11 cellular contexts compared by ENCODE assay signal in the genomic region with DNA sequence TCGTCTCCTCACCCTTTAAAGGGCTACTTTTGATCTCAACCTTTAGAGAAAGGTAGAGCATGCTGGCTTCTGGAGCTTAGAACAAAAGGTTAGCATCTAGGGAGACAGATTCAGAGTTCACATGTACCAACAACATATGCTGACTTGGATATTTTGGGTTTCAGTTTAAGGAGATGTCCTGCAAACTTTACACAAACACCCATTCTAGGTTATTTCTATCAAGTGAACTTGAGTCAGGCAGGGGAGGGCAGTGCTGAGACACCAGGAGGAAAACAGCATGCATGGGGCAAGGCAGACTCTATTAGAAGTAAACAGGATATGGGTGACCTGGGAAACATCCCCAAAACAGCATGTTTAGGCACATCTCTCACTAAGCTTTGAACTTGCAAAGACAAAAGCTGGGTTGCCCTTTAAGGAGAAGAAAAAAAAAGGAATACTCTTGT. TPM values are rescaled to one million over a fixed set of nuclear protein-coding genes. Genes with fewer than 3 reads are reported as not detected.
DNase-seq lines count a peak whose midpoint lies in the region; ATAC-seq and TF ChIP-seq lines count a peak whose summit lies in the region.
"Had no signal": no experiment of that assay in that cellular context is flagged by ENCODE, and none has a peak within 500 bp of the region (broad histone marks: within the 10 kb centered on the region; RNA-seq: fewer than 3 reads in every experiment).

No MANE protein-coding gene starts in this region.

- peaks cover 32% of the 10 kb centered on the region for H3K4me1 Mint-ChIP-seq in GM23338
- H3K4me1 Mint-ChIP-seq in T-helper 2 cell treated with Interferon-gamma antibody and Interleukin-4, amounts not matched to agents 5 μg/mL and 100 μg/mL, for 36 hours (ENCODE audit: low read depth) = peaks cover 34% of the 10 kb centered on the region
- peaks cover 50% of the 10 kb centered on the region for H3K4me1 Mint-ChIP-seq in osteocyte (ENCODE audit: unreplicated experiment)
- H3K4me1 Mint-ChIP-seq in CD14-positive monocyte = peaks cover 12% of the 10 kb centered on the region

- H3K4me3 ChIP-seq in GM23338 (no peak overlapping the region), fibroblast of villous mesenchyme (ENCODE audit: low read depth, low read length) (no peak overlapping the region)

- intact Hi-C loops in CD14-positive monocyte (cut with micrococcal nuclease) = no loop called here

- peaks cover 29% of the 10 kb centered on the region for H3K4me1 ChIP-seq in GM23338 (ENCODE audit: insufficient read depth)

- no peaks in the 10 kb centered on the region for H3F3A ChIP-seq in GM23338 (replicated peaks; ENCODE audit: low read depth)

- H3K79me2 ChIP-seq in GM23338 (replicated peaks; ENCODE audit: insufficient read depth) = no peaks in the 10 kb centered on the region

- H3K36me3 ChIP-seq in GM23338 (ENCODE audit: insufficient read depth) = no peaks in the 10 kb centered on the region

- H2AFZ ChIP-seq in GM23338 = no peak overlapping the region; the same call in 1 of the 2 replicates

- no peaks in the 10 kb centered on the region for H3K27me3 ChIP-seq in GM23338 (ENCODE audit: insufficient read depth)

- peak overlapping the region; percentile 55 for H3K27ac ChIP-seq in GM23338 (ENCODE audit: low read depth)

- peak; percentile 68 for ATAC-seq in GM23338
- ATAC-seq in GM19452 (IDR thresholded peaks at IDR 0.05; ENCODE audit: unreplicated experiment) = no peak

- no peaks in the 10 kb centered on the region for H4K20me1 ChIP-seq in GM23338 (replicated peaks; ENCODE audit: insufficient read depth)

- H3K9me3 Mint-ChIP-seq in GM23338 (no peaks in the 10 kb centered on the region; the same call in 2 of the 3 replicates), osteocyte (ENCODE audit: unreplicated experiment) (no peaks in the 10 kb centered on the region), CD14-positive monocyte (no peaks in the 10 kb centered on the region)
- H3K9me3 Mint-ChIP-seq in T-helper 2 cell treated with Interferon-gamma antibody and Interleukin-4, amounts not matched to agents 5 μg/mL and 100 μg/mL, for 36 hours = no peaks in the 10 kb centered on the region
- H3K9me3 Mint-ChIP-seq: brain, nephron had no signal

- peak in 1 of 2 experiments; percentile 47; a peak in 2 of 4 replicates for TF ChIP-seq CTCF in GM23338 (conservative IDR thresholded peaks at IDR 0.05; ENCODE audit: low read depth in 2 of 2)
- peak; percentile 35 for TF ChIP-seq CTCF in fibroblast of villous mesenchyme (IDR thresholded peaks at IDR 0.05; ENCODE audit: insufficient read depth, low read depth, low read length)
- TF ChIP-seq CTCF in osteocyte (IDR thresholded peaks at IDR 0.05) = no peak
- TF ChIP-seq CTCF in CD14-positive monocyte (IDR thresholded peaks at IDR 0.05) = no peak

- no peak overlapping the region for H3K4me2 ChIP-seq in GM23338

- no peak overlapping the region for H3K4me3 Mint-ChIP-seq in GM23338
- peak overlapping the region; percentile 73 for H3K4me3 Mint-ChIP-seq in T-helper 2 cell treated with Interferon-gamma antibody and Interleukin-4, amounts not matched to agents 5 μg/mL and 100 μg/mL, for 36 hours
- no peak overlapping the region for H3K4me3 Mint-ChIP-seq in osteocyte (ENCODE audit: unreplicated experiment)
- no peak overlapping the region for H3K4me3 Mint-ChIP-seq in CD14-positive monocyte
- H3K4me3 Mint-ChIP-seq: brain, nephron had no signal

- H3K27me3 Mint-ChIP-seq in GM23338 (ENCODE audit: insufficient read depth, low read depth, poor library complexity) = peaks cover 5% of the 10 kb centered on the region
- no peaks in the 10 kb centered on the region for H3K27me3 Mint-ChIP-seq in T-helper 2 cell treated with Interferon-gamma antibody and Interleukin-4, amounts not matched to agents 5 μg/mL and 100 μg/mL, for 36 hours (ENCODE audit: low read depth)
- no peaks in the 10 kb centered on the region for H3K27me3 Mint-ChIP-seq in osteocyte (ENCODE audit: unreplicated experiment)
- H3K27me3 Mint-ChIP-seq in CD14-positive monocyte (ENCODE audit: low read depth in 3 of 3) = peaks cover 0 to 2% (median 0%) of the 10 kb centered on the region in 3 donors

- DNase-seq in AG08395 (ENCODE audit: low spot score) = peak; percentile 15
- peak; percentile 67 for DNase-seq in GM23338 (ENCODE audit: low spot score)
- DNase-seq in T-helper 2 cell treated with Interferon-gamma antibody and Interleukin-4, amounts not matched to agents 5 μg/mL and 100 μg/mL, for 36 hours (ENCODE audit: low spot score) = no peak
- peak; percentile 76 for DNase-seq in fibroblast of villous mesenchyme (ENCODE audit: low read depth)
- DNase-seq in osteocyte (ENCODE audit: extremely low spot score, unreplicated experiment) = no peak
- DNase-seq in CD14-positive monocyte (ENCODE audit: low spot score) = no peak
- no peak for DNase-seq in SKM-1 (lab: John Stamatoyannopoulos, UW; ENCODE audit: unreplicated experiment)
- DNase-seq: stimulated activated CD8-positive, alpha-beta memory T cell treated with anti-CD3 and anti-CD28 coated beads, Interleukin-4, amount 100 ng/mL, for 48 hours had no signal

- H3K36me3 Mint-ChIP-seq in GM23338 (ENCODE audit: low read depth) (no peaks in the 10 kb centered on the region), osteocyte (ENCODE audit: unreplicated experiment) (no peaks in the 10 kb centered on the region), CD14-positive monocyte (no peaks in the 10 kb centered on the region)
- no peaks in the 10 kb centered on the region for H3K36me3 Mint-ChIP-seq in T-helper 2 cell treated with Interferon-gamma antibody and Interleukin-4, amounts not matched to agents 5 μg/mL and 100 μg/mL, for 36 hours (ENCODE audit: low read depth)
- H3K36me3 Mint-ChIP-seq: brain had no signal

- H3K27ac Mint-ChIP-seq in GM23338 (peak overlapping the region; percentile 90), osteocyte (ENCODE audit: unreplicated experiment) (no peak overlapping the region), CD14-positive monocyte (peak overlapping the region in 2 of 7 donors; percentile 15 to 46)
- H3K27ac Mint-ChIP-seq in T-helper 2 cell treated with Interferon-gamma antibody and Interleukin-4, amounts not matched to agents 5 μg/mL and 100 μg/mL, for 36 hours = peak overlapping the region; percentile 89

- no peaks in the 10 kb centered on the region for H3K9me2 ChIP-seq in GM23338 (ENCODE audit: insufficient read depth)

TF ChIP-seq in GM23338, 12 proteins besides CTCF, POLR2A, EP300 and RAD21:
- TF ChIP-seq STAT1 (IDR thresholded peaks at IDR 0.05; ENCODE audit: unreplicated experiment) (no peak), POLR2AphosphoS5 (IDR thresholded peaks at IDR 0.05; ENCODE audit: low read depth) (no peak), ZNF331 (CRISPR knock-in tag; IDR thresholded peaks at IDR 0.05; ENCODE audit: low read depth) (no peak), ZNF114 (CRISPR knock-in tag; IDR thresholded peaks at IDR 0.05) (no peak), EZH2 (IDR thresholded peaks at IDR 0.05; ENCODE audit: low read depth, unreplicated experiment) (no peak), JUNB (IDR thresholded peaks at IDR 0.05; ENCODE audit: unreplicated experiment) (no peak), NANOG (IDR thresholded peaks at IDR 0.05; ENCODE audit: borderline replicate concordance) (no peak)
- TF ChIP-seq, protein P1, sequence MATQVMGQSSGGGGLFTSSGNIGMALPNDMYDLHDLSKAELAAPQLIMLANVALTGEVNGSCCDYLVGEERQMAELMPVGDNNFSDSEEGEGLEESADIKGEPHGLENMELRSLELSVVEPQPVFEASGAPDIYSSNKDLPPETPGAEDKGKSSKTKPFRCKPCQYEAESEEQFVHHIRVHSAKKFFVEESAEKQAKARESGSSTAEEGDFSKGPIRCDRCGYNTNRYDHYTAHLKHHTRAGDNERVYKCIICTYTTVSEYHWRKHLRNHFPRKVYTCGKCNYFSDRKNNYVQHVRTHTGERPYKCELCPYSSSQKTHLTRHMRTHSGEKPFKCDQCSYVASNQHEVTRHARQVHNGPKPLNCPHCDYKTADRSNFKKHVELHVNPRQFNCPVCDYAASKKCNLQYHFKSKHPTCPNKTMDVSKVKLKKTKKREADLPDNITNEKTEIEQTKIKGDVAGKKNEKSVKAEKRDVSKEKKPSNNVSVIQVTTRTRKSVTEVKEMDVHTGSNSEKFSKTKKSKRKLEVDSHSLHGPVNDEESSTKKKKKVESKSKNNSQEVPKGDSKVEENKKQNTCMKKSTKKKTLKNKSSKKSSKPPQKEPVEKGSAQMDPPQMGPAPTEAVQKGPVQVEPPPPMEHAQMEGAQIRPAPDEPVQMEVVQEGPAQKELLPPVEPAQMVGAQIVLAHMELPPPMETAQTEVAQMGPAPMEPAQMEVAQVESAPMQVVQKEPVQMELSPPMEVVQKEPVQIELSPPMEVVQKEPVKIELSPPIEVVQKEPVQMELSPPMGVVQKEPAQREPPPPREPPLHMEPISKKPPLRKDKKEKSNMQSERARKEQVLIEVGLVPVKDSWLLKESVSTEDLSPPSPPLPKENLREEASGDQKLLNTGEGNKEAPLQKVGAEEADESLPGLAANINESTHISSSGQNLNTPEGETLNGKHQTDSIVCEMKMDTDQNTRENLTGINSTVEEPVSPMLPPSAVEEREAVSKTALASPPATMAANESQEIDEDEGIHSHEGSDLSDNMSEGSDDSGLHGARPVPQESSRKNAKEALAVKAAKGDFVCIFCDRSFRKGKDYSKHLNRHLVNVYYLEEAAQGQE (IDR thresholded peaks at IDR 0.05; ENCODE audit: unreplicated experiment) = no peak

RNA-seq across cellular contexts. Expression of gene ARL4A, which starts 43.8 kb away (rescaled TPM):
- total RNA-seq in GM23338 (2014; rRNA removed; shearing (Covaris generic)) = 48.9 and 49.2 TPM in 2 replicates
- polyA plus RNA-seq in GM23338 (2016; fragmentation: Nextera tagmentation; extraction: Ambion mirVana) (76.1 and 82.5 TPM in 2 replicates), CD14-positive monocyte (100 to 1,000 TPM in 1 of 2 donors, 10 to 100 TPM in 1; 69.3 to 125 TPM)
- total RNA-seq in fibroblast of villous mesenchyme (17.7 and 24.6 TPM in 2 replicates), osteocyte (9.6 and 11.0 TPM in 2 replicates)

Comparison
In these comparisons a context has a peak if more than half of its experiments do, and no peak if none do; other contexts are left out.
1. DNase-seq: peak in AG08395 (single experiment), GM23338 (single experiment) and fibroblast of villous mesenchyme (single experiment); none in T-helper 2 cell treated with Interferon-gamma antibody and Interleukin-4, amounts not matched to agents 5 μg/mL and 100 μg/mL, for 36 hours (single experiment), osteocyte (single experiment), CD14-positive monocyte (single experiment) and SKM-1 (single experiment).